ENCODE assay signal across 8 cellular contexts in the genomic region with DNA sequence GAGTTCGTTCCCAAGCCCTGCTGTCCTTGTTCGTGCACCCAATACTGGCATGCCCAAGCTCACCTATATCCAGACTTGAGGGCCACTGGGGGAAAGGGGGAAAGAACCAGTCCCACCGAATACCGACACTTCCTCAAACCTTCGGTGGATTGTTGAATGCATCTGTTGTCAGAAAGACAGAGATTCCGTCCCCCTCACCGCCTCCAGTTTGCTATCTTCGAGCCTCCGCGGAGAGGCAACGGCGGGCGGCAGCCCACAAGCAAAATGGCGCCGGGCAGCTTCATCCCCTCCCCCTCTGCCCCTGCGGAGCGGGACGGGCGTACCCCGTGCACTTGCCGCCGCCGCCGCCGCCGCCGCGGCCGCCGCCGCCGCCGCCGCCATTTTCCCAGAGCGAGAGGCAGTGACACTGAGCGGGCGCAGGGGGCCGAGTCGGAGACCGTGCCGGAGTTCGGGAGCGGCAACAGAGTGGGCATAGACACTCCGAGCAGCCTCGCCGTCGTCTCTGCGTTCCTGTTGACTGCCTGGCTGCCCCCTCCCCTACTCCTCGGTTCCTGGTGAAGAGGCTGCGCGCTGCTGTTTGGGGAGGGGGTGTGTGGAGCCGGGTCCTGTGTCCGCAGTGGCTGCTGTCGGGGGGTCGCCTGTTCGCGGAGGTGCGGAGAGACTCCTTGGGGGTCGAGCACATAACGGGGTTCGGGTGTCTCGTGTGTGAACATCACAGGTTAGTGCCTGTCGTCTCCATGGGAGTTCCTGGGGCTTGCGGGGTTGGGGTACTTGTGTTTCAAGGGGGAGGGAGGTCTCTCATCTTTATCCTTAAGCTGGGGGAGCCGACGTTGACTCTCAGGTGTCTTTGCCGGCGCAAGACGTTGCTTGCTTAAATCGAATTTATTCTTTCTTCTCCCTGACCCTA. TPM values are rescaled to one million over a fixed set of nuclear protein-coding genes. Genes with fewer than 3 reads are reported as not detected.
DNase-seq lines count a peak whose midpoint lies in the region; ATAC-seq and TF ChIP-seq lines count a peak whose summit lies in the region.

A gene with protein sequence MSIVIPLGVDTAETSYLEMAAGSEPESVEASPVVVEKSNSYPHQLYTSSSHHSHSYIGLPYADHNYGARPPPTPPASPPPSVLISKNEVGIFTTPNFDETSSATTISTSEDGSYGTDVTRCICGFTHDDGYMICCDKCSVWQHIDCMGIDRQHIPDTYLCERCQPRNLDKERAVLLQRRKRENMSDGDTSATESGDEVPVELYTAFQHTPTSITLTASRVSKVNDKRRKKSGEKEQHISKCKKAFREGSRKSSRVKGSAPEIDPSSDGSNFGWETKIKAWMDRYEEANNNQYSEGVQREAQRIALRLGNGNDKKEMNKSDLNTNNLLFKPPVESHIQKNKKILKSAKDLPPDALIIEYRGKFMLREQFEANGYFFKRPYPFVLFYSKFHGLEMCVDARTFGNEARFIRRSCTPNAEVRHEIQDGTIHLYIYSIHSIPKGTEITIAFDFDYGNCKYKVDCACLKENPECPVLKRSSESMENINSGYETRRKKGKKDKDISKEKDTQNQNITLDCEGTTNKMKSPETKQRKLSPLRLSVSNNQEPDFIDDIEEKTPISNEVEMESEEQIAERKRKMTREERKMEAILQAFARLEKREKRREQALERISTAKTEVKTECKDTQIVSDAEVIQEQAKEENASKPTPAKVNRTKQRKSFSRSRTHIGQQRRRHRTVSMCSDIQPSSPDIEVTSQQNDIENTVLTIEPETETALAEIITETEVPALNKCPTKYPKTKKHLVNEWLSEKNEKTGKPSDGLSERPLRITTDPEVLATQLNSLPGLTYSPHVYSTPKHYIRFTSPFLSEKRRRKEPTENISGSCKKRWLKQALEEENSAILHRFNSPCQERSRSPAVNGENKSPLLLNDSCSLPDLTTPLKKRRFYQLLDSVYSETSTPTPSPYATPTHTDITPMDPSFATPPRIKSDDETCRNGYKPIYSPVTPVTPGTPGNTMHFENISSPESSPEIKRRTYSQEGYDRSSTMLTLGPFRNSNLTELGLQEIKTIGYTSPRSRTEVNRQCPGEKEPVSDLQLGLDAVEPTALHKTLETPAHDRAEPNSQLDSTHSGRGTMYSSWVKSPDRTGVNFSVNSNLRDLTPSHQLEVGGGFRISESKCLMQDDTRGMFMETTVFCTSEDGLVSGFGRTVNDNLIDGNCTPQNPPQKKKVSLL (N-terminal part only) (plus strand): TSS at position 388 of the 907 bp plus-strand sequence. CDS start 26,748 bp downstream, outside the sequence.

- H3K27me3 Mint-ChIP-seq in natural killer cell treated with Interleukin-12 subunit alpha and Interleukin-12 subunit beta and Interleukin-15 and Interleukin-18, amount 100 ng/mL, for 72 hours: no peaks in the 10 kb centered on the region

- peaks cover 39% of the 10 kb centered on the region for H3K36me3 Mint-ChIP-seq in natural killer cell treated with Interleukin-12 subunit alpha and Interleukin-12 subunit beta and Interleukin-15 and Interleukin-18, amount 100 ng/mL, for 72 hours

- peaks cover 36 to 51% of the 10 kb centered on the region in 2 donors for H3K4me1 Mint-ChIP-seq in natural killer cell treated with Interleukin-12 subunit alpha and Interleukin-12 subunit beta and Interleukin-15 and Interleukin-18, amount 100 ng/mL, for 72 hours (ENCODE audit: low read depth in 2 of 2)

- peak within 1 kb of the TSS; percentile 98 for H3K4me3 ChIP-seq in Jurkat, Clone E6-1 (ENCODE audit: low read length)
- peak within 1 kb of the TSS; percentile 94 for H3K4me3 ChIP-seq in fibroblast of mammary gland (ENCODE audit: control insufficient read depth, low read depth, low read length)

- no peak for TF ChIP-seq CTCF in fibroblast of mammary gland (conservative IDR thresholded peaks at IDR 0.05; ENCODE audit: control insufficient read depth, insufficient read depth, low read depth, low read length)

- peak within 1 kb of the TSS; percentile 100 for H3K27ac Mint-ChIP-seq in natural killer cell treated with Interleukin-12 subunit alpha and Interleukin-12 subunit beta and Interleukin-15 and Interleukin-18, amount 100 ng/mL, for 72 hours

- peak within 1 kb of the TSS; percentile 98 for H3K4me3 Mint-ChIP-seq in natural killer cell treated with Interleukin-12 subunit alpha and Interleukin-12 subunit beta and Interleukin-15 and Interleukin-18, amount 100 ng/mL, for 72 hours

- H3K9me3 Mint-ChIP-seq in natural killer cell treated with Interleukin-12 subunit alpha and Interleukin-12 subunit beta and Interleukin-15 and Interleukin-18, amount 100 ng/mL, for 72 hours: no peaks in the 10 kb centered on the region

- DNase-seq in DMS 273 treated with DMSO at 0.1 percent for 48 hours (lab: John Stamatoyannopoulos, UW) (peak; percentile 77), RPMI7951 (ENCODE audit: low read depth) (peak; percentile 84), fibroblast of mammary gland (ENCODE audit: low read depth) (peak; percentile 76)
- DNase-seq in Jurkat, Clone E6-1 (ENCODE audit: low read depth, low spot score): peak; percentile 79
- peak; percentile 84 to 90 for DNase-seq in activated T-helper 1 cell treated with anti-CD3 and anti-CD28 coated beads, Interleukin-2, amount 50 U/mL, for 16 hours (ENCODE audit: low read depth in 1 of 2, low spot score in 1 of 2)
- DNase-seq in natural killer cell treated with Interleukin-12 subunit alpha and Interleukin-12 subunit beta and Interleukin-15 and Interleukin-18, amount 100 ng/mL, for 72 hours (ENCODE audit: low spot score): peak; percentile 92
- peak; percentile 92 for DNase-seq in stimulated activated naive CD8-positive, alpha-beta T cell treated with anti-CD3 and anti-CD28 coated beads, Interleukin-15, Interleukin-2, amounts not matched to agents 100 U/mL and 50 U/mL, for 24 hours

- peak; percentile 23 for ATAC-seq in GM21576 (IDR thresholded peaks at IDR 0.05; ENCODE audit: unreplicated experiment)
- ATAC-seq in natural killer cell treated with Interleukin-12 subunit alpha and Interleukin-12 subunit beta and Interleukin-15 and Interleukin-18, amount 100 ng/mL, for 72 hours: peak; percentile 55 to 66
- peak; percentile 40 for ATAC-seq in stimulated activated naive CD8-positive, alpha-beta T cell treated with anti-CD3 and anti-CD28 coated beads, Interleukin-15, Interleukin-2, amounts not matched to agents 100 U/mL and 50 U/mL, for 24 hours

RNA-seq across cellular contexts. Expression of the gene that starts here (rescaled TPM):
- polyA plus RNA-seq in Jurkat, Clone E6-1 (2012; ENCODE audit: insufficient read depth, insufficient read length): 24.1 TPM
- 39.3 and 63.4 TPM in 2 replicates for total RNA-seq in RPMI7951 (2014; rRNA removed; shearing (Covaris generic))
- total RNA-seq in natural killer cell treated with Interleukin-12 subunit alpha and Interleukin-12 subunit beta and Interleukin-15 and Interleukin-18, amount 100 ng/mL, for 72 hours: 100 to 1,000 TPM; 152 to 172 TPM

Comparison
In these comparisons a context has a peak if more than half of its experiments do, and no peak if none do; other contexts are left out.
1. Peak in every context shown above with its lines: DNase-seq, ATAC-seq and H3K4me3 ChIP-seq.